Comparison of ENCODE assay signal across 8 cellular contexts in genomic region chr7:45259966-45260646, GRCh38.
DNase-seq lines count a peak whose midpoint lies in the region; ATAC-seq and TF ChIP-seq lines count a peak whose summit lies in the region.

No MANE protein-coding gene starts in this region.

- H3K4me3 Mint-ChIP-seq in CD4-positive, alpha-beta memory T cell, result peak overlapping the region in 1 of 8 donors; percentile 51

- peaks cover 0 to 7% (median 2%) of the 10 kb centered on the region in 8 donors for H3K9me3 Mint-ChIP-seq in CD4-positive, alpha-beta memory T cell

- ATAC-seq in GM21381 (IDR thresholded peaks at IDR 0.05; ENCODE audit: unreplicated experiment) (peak; percentile 64), lung (ENCODE audit: insufficient read depth, low FRiP score) (peak; percentile 66)

- POLR2A ChIA-PET in CD4-positive, alpha-beta memory T cell (lab: Charles Lee; ENCODE audit: partially characterized antibody), result no interaction called here

- TF ChIP-seq CTCF in lung (IDR thresholded peaks at IDR 0.05; ENCODE audit: control extremely low read depth, extremely low read depth), result peak; percentile 97

- H3K4me3 ChIP-seq in CD4-positive, alpha-beta memory T cell (ENCODE audit: low read length in 2 of 2), result no peak overlapping the region
- H3K4me3 ChIP-seq in lung, result no peak overlapping the region

- no peak overlapping the region for H3K27ac ChIP-seq in CD4-positive, alpha-beta memory T cell (ENCODE audit: low read depth, low read length)
- H3K27ac ChIP-seq in lung (ENCODE audit: low read depth in 1 of 2, low read length in 1 of 2), result no peak overlapping the region

- peak in 4 of 5 donors; percentile 54 to 60 (median 58) for DNase-seq in CD4-positive, alpha-beta memory T cell
- peak; percentile 43 for DNase-seq in NCI-H1092 treated with DMSO at 0.1 percent for 48 hours (lab: John Stamatoyannopoulos, UW)
- DNase-seq in activated CD4-positive, alpha-beta T cell treated with anti-CD3 and anti-CD28 coated beads, Interleukin-2, amount 50 U/mL, for 1 hour, result peak; percentile 68
- peak; percentile 63 for DNase-seq in dermis blood vessel endothelial cell
- peak; percentile 59 for DNase-seq in lung (ENCODE audit: low spot score)
- DNase-seq in stimulated activated CD8-positive, alpha-beta memory T cell treated with anti-CD3 and anti-CD28 coated beads, Interleukin-12 subunit alpha, Interleukin-12 subunit beta, amount 100 ng/mL, for 4 hours (ENCODE audit: low read depth), result peak; percentile 19
- no peak for DNase-seq in T1000 (lab: John Stamatoyannopoulos, UW)

- 22 to 24% methylated on average over 30 of the region's 30 CpGs for WGBS in lung, 2 donors

- no peaks in the 10 kb centered on the region for H3K4me1 ChIP-seq in CD4-positive, alpha-beta memory T cell (ENCODE audit: insufficient read depth, low read length)
- H3K4me1 ChIP-seq in lung (ENCODE audit: control insufficient read depth in 2 of 2, insufficient read depth in 2 of 2, low read length in 2 of 2), result peaks cover 0 to 6% of the 10 kb centered on the region in 2 donors

- H3K36me3 Mint-ChIP-seq in CD4-positive, alpha-beta memory T cell, result no peaks in the 10 kb centered on the region

- no peak overlapping the region for H3K27ac Mint-ChIP-seq in CD4-positive, alpha-beta memory T cell

- H3K4me1 Mint-ChIP-seq in CD4-positive, alpha-beta memory T cell, result peaks cover 0 to 2% (median 0%) of the 10 kb centered on the region in 4 donors

- no peaks in the 10 kb centered on the region for H3K27me3 ChIP-seq in CD4-positive, alpha-beta memory T cell (ENCODE audit: insufficient read depth, low read length)
- H3K27me3 ChIP-seq in lung (ENCODE audit: control insufficient read depth, insufficient read depth), result no peaks in the 10 kb centered on the region

- no peaks in the 10 kb centered on the region for H3K9me3 ChIP-seq in CD4-positive, alpha-beta memory T cell (ENCODE audit: control insufficient read depth in 1 of 2, low read length in 2 of 2)
- no peaks in the 10 kb centered on the region for H3K9me3 ChIP-seq in lung (ENCODE audit: control insufficient read depth in 2 of 2, insufficient read depth in 1 of 2, low read length in 1 of 2)

- intact Hi-C loops in CD4-positive, alpha-beta memory T cell (cut with micrococcal nuclease), result loop anchor here (2.0 kb wide), 1 partner anchor 595 kb away; no protein-coding TSS in a partner anchor

- H3K36me3 ChIP-seq in CD4-positive, alpha-beta memory T cell (ENCODE audit: insufficient read depth, low read length), result no peaks in the 10 kb centered on the region
- H3K36me3 ChIP-seq in lung (ENCODE audit: control insufficient read depth in 2 of 2, insufficient read depth in 2 of 2, low read length in 2 of 2), result no peaks in the 10 kb centered on the region

- CTCF ChIA-PET in CD4-positive, alpha-beta memory T cell (lab: Charles Lee; ENCODE audit: partially characterized antibody), result interaction anchor here (0.8 to 4.5 kb wide), 11 partner anchors 9 to 404 kb away, joined by 3 to 40 read pairs (median 4); partner anchors contain the start of gene RAMP3

- peaks cover 10 to 24% of the 10 kb centered on the region in 2 donors for H3K27me3 Mint-ChIP-seq in CD4-positive, alpha-beta memory T cell
